Comparison of ENCODE assay signal across 16 cellular contexts in genomic region chr5:108925073-108925472, GRCh38.
DNase-seq lines count a peak whose midpoint lies in the region; ATAC-seq, FAIRE-seq and TF ChIP-seq lines count a peak whose summit lies in the region.
"Had no signal": no experiment of that assay in that cellular context is flagged by ENCODE, and none has a peak within 500 bp of the region (broad histone marks: within the 10 kb centered on the region; RNA-seq: fewer than 3 reads in every experiment).

No MANE protein-coding gene starts in this region.

- no peaks in the 10 kb centered on the region for H3K36me3 ChIP-seq in HCT116 (ENCODE audit: control insufficient read depth in 1 of 2, insufficient read depth in 2 of 2, low read length in 2 of 2)
- no peaks in the 10 kb centered on the region for H3K36me3 ChIP-seq in Karpas-422 (ENCODE audit: insufficient read depth, low read length)
- H3K36me3 ChIP-seq in GM12878 (ENCODE audit: control insufficient read depth in 2 of 2, insufficient read depth in 2 of 2, low read length in 1 of 2) = no peaks in the 10 kb centered on the region
- H3K36me3 ChIP-seq: SJSA1 had no signal

- in situ Hi-C loops in GM12878 (cut with MboI) = no loop called here
- in situ Hi-C loops in ACHN (cut with HindIII; ENCODE audit: low pct_ligation_motif_present, low pct_unique_long_range_greater_than_20kb, low sequenced_read_pairs) = no loop called here

- DNase-seq in HCT116 (ENCODE audit: low read depth, low spot score) (no peak), Karpas-422 (no peak), GM12878 (ENCODE audit: low read depth, low spot score) (no peak), posterior vena cava (ENCODE audit: low spot score) (no peak), ACHN (no peak)
- DNase-seq: H9, NCI-H1105 treated with DMSO at 0.1 percent for 48 hours, NCI-H1694, NCI-H2081 treated with DMSO at 0.1 percent for 48 hours, NCI-H510A, NCI-H748 treated with DMSO at 0.1 percent for 48 hours, T-helper 17 cell had no signal

- H2AFZ ChIP-seq in HCT116 (ENCODE audit: low read depth, low read length, poor library complexity, severe bottlenecking) (no peak overlapping the region), Karpas-422 (ENCODE audit: low read length) (no peak overlapping the region; the same call in 1 of the 2 replicates), GM12878 (ENCODE audit: control insufficient read depth, low read depth, low read length) (no peak overlapping the region)

- intact Hi-C loops in HCT116 (cut with micrococcal nuclease) = loop anchor here (2.0 kb wide), 1 partner anchor 514 kb away; no protein-coding TSS in a partner anchor
- intact Hi-C loops in GM12878 (cut with micrococcal nuclease; ENCODE audit: unreplicated experiment) = loop anchor here (10.0 kb wide), 4 partner anchors 240 to 760 kb away; partner anchors contain the start of gene MAN2A1
- intact Hi-C loops in posterior vena cava (cut with DNase I) = no loop called here

- TF ChIP-seq CTCF in HCT116 (IDR thresholded peaks at IDR 0.05 in 2 of 3, conservative IDR thresholded peaks at IDR 0.05 in 1 of 3; ENCODE audit: borderline replicate concordance in 1 of 3, insufficient read depth in 1 of 3, low read depth in 2 of 3, low read length in 2 of 3) (no peak), GM12878 (IDR thresholded peaks at IDR 0.05 in 2 of 3, conservative IDR thresholded peaks at IDR 0.05 in 1 of 3; ENCODE audit: control insufficient read depth in 2 of 3, extremely low read depth in 1 of 3, insufficient read depth in 1 of 3, low read depth in 3 of 3, low read length in 3 of 3) (no peak)

- POLR2A ChIA-PET in HCT116 (lab: Charles Lee) = no interaction called here
- POLR2A ChIA-PET in GM12878 (lab: Charles Lee) = no interaction called here

- H4K20me1 ChIP-seq in HCT116 (ENCODE audit: insufficient read depth) = no peaks in the 10 kb centered on the region
- H4K20me1 ChIP-seq in Karpas-422 (ENCODE audit: insufficient read depth, low read depth, low read length) = 0 out of 2 replicates have a peak, but pooled peaks cover 4% of the 10 kb centered on the region
- no peaks in the 10 kb centered on the region for H4K20me1 ChIP-seq in GM12878 (ENCODE audit: control insufficient read depth, insufficient read depth)

- H3K27ac ChIP-seq in HCT116 (ENCODE audit: low read depth, low read length) (no peak overlapping the region), Karpas-422 (ENCODE audit: low read length) (no peak overlapping the region), GM12878 (ENCODE audit: control insufficient read depth, insufficient read depth) (peak overlapping the region; percentile 35; the same call in 1 of the 2 replicates)
- H3K27ac ChIP-seq: SJSA1 had no signal

- H3K79me2 ChIP-seq in HCT116 (ENCODE audit: insufficient read depth, low read length) (peaks cover 9% of the 10 kb centered on the region; the same call in 1 of the 2 replicates), Karpas-422 (ENCODE audit: low read length) (no peaks in the 10 kb centered on the region), GM12878 (ENCODE audit: control insufficient read depth, insufficient read depth, low read length) (no peaks in the 10 kb centered on the region)

- TF ChIP-seq EP300 in GM12878 (IDR thresholded peaks at IDR 0.05; ENCODE audit: borderline replicate concordance in 1 of 2, control insufficient read depth in 1 of 2, low read depth in 2 of 2, low read length in 2 of 2) = no peak

- TF ChIP-seq POLR2A in HCT116 (IDR thresholded peaks at IDR 0.05; ENCODE audit: borderline replicate concordance, extremely low read depth, insufficient read depth, insufficient read length) (no peak), GM12878 (IDR thresholded peaks at IDR 0.05; ENCODE audit: low read depth, low read length) (no peak)

- H3K4me1 ChIP-seq in HCT116 (ENCODE audit: control insufficient read depth in 1 of 2, insufficient read depth in 2 of 2, low read length in 2 of 2) = no peaks in the 10 kb centered on the region
- peaks cover 3% of the 10 kb centered on the region; the same call in 1 of the 2 replicates for H3K4me1 ChIP-seq in Karpas-422 (ENCODE audit: low read length)
- no peaks in the 10 kb centered on the region for H3K4me1 ChIP-seq in GM12878 (ENCODE audit: control insufficient read depth, insufficient read depth, low read length)
- H3K4me1 ChIP-seq: SJSA1 had no signal

- ATAC-seq in HCT116 (no peak), GM12878 (peak; percentile 44), GM21447 (IDR thresholded peaks at IDR 0.05; ENCODE audit: unreplicated experiment) (no peak)
- ATAC-seq: Panc1 had no signal

- H3K9me3 ChIP-seq in HCT116 (ENCODE audit: control insufficient read depth in 1 of 2, insufficient read depth in 1 of 2, low read depth in 1 of 2, low read length in 2 of 2) (no peaks in the 10 kb centered on the region), Karpas-422 (ENCODE audit: low read length) (no peaks in the 10 kb centered on the region), GM12878 (replicated peaks; ENCODE audit: control insufficient read depth, insufficient read depth, low read length) (no peaks in the 10 kb centered on the region)
- H3K9me3 ChIP-seq: SJSA1 had no signal

- peak overlapping the region; percentile 48 for H3K9ac ChIP-seq in HCT116 (ENCODE audit: low read length)
- H3K9ac ChIP-seq in Karpas-422 (ENCODE audit: low read length) = peak overlapping the region; percentile 65
- H3K9ac ChIP-seq in GM12878 (ENCODE audit: control insufficient read depth, insufficient read depth, low read length) = no peak overlapping the region

- no peaks in the 10 kb centered on the region for H3K9me2 ChIP-seq in HCT116 (ENCODE audit: insufficient read depth)
- no peaks in the 10 kb centered on the region for H3K9me2 ChIP-seq in Karpas-422 (replicated peaks; ENCODE audit: insufficient read depth, low read length)

- CTCF ChIA-PET in HCT116 (lab: Charles Lee) (no interaction called here), GM12878 (lab: Yijun Ruan, JAX) (interaction anchor here (0.6 to 3.0 kb wide), 8 partner anchors 10 to 542 kb away, joined by 3 to 11 read pairs (median 3); no protein-coding TSS in a partner anchor)

- RAD21 ChIA-PET in HCT116 (lab: Charles Lee; ENCODE audit: low non-redundant PET in 1 of 2, low total read pairs in 2 of 2, uncharacterized antibody in 2 of 2, unreplicated experiment in 2 of 2) (no interaction called here), GM12878 (lab: Charles Lee; ENCODE audit: unreplicated experiment) (interaction anchor here (0.6 to 1.3 kb wide), 4 partner anchors 12 to 539 kb away, joined by 3 to 7 read pairs (median 4); no protein-coding TSS in a partner anchor)

- FAIRE-seq in G401.6 (lab: Jason Lieb, UNC) (peak; percentile 15), GM12878 (lab: Jason Lieb, UNC) (no peak)

- H3K4me3 ChIP-seq in HCT116 (replicated peaks in 1 of 2; ENCODE audit: low read depth in 1 of 2, low read length in 2 of 2) (peak overlapping the region; percentile 56 to 62), Karpas-422 (ENCODE audit: low read length) (peak overlapping the region; percentile 69), GM12878 (no peak overlapping the region)
- H3K4me3 ChIP-seq: SJSA1 had no signal

- H3K4me2 ChIP-seq in HCT116 (ENCODE audit: low read length) = peak overlapping the region; percentile 64
- peak overlapping the region; percentile 58 for H3K4me2 ChIP-seq in Karpas-422 (ENCODE audit: low read depth, low read length, poor library complexity, severe bottlenecking)
- H3K4me2 ChIP-seq in GM12878 (ENCODE audit: control insufficient read depth, insufficient read depth) = no peak overlapping the region; the same call in 1 of the 2 replicates

- SMC1A ChIA-PET in GM12878 (lab: Charles Lee; ENCODE audit: uncharacterized antibody, unreplicated experiment) = interaction anchor here (0.7 to 1.7 kb wide), 7 partner anchors 13 to 545 kb away, joined by 3 to 6 read pairs (median 3); no protein-coding TSS in a partner anchor

- TF ChIP-seq RAD21 in HCT116 (IDR thresholded peaks at IDR 0.05; ENCODE audit: low read depth) (no peak), GM12878 (IDR thresholded peaks at IDR 0.05; ENCODE audit: insufficient read depth, low read depth, low read length) (no peak)

- no peaks in the 10 kb centered on the region for H3K27me3 ChIP-seq in HCT116 (ENCODE audit: insufficient read depth, low read length)
- H3K27me3 ChIP-seq in Karpas-422 (ENCODE audit: low read length) = no peaks in the 10 kb centered on the region
- no peaks in the 10 kb centered on the region for H3K27me3 ChIP-seq in GM12878 (replicated peaks in 1 of 2; ENCODE audit: control insufficient read depth in 2 of 2, insufficient read depth in 2 of 2, low read length in 1 of 2)
- H3K27me3 ChIP-seq: SJSA1 had no signal

- no TSS peak for BruUV-seq in HCT116 (replicated peaks; lab: Mats Ljungman, UMichigan)
- BruUV-seq in GM12878 (replicated peaks; lab: Mats Ljungman, UMichigan) = no TSS peak

TF ChIP-seq in GM12878, 131 proteins besides CTCF, POLR2A, EP300 and RAD21 (continues in another document):
- TF ChIP-seq ZNF217 (IDR thresholded peaks at IDR 0.05) (no peak), ZSCAN29 (IDR thresholded peaks at IDR 0.05) (no peak), ESRRA (IDR thresholded peaks at IDR 0.05; ENCODE audit: low read length) (no peak), ZZZ3 (IDR thresholded peaks at IDR 0.05; ENCODE audit: control insufficient read depth, insufficient read length, low read depth) (no peak), FOS (IDR thresholded peaks at IDR 0.05; ENCODE audit: borderline replicate concordance, extremely low read depth, insufficient read length) (no peak)

Comparison
In these comparisons a context has a peak if more than half of its experiments do, and no peak if none do; other contexts are left out.
1. intact Hi-C loops: an anchor here in HCT116 (2.0 kb wide) and GM12878 (10.0 kb wide); none called in posterior vena cava.